Comparison of ENCODE assay signal across 21 cellular contexts in the genomic region with DNA sequence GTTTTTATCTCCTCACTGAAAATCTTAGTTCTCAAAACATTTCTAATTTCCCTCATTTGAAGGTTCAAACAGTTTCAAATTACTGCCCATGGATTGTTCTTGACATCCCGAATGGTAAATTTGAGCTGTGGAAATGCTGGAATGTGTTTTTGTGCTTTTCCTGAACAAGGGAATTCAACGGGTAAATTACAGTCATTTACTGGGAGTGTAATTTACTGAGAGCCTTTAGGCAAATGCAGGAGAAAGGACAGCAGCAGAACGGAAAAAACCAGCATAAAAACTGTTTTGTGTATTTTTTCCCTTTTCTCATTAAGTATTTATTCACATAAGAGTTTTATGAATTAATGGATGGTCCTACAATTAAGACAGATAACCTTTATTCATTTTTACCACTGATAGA.
DNase-seq lines count a peak whose midpoint lies in the region; ATAC-seq and TF ChIP-seq lines count a peak whose summit lies in the region.
"Had no signal": no experiment of that assay in that cellular context is flagged by ENCODE, and none has a peak within 500 bp of the region (broad histone marks: within the 10 kb centered on the region; RNA-seq: fewer than 3 reads in every experiment).

No MANE protein-coding gene starts in this region.

- H3K36me3 ChIP-seq in gastroesophageal sphincter, result no peaks in the 10 kb centered on the region
- no peaks in the 10 kb centered on the region for H3K36me3 ChIP-seq in parathyroid adenoma (ENCODE audit: control insufficient read depth, insufficient read depth, low read length)
- H3K36me3 ChIP-seq: BLaER1, right atrium auricular region, thyroid gland had no signal

- peak overlapping the region; percentile 67 for H3K4me2 ChIP-seq in parathyroid adenoma (ENCODE audit: low read length)
- H3K4me2 ChIP-seq: BLaER1 had no signal

- H3K27ac ChIP-seq in gastroesophageal sphincter (peak overlapping the region; percentile 47 to 72 (median 52)), parathyroid adenoma (peak overlapping the region; percentile 90)
- H3K27ac ChIP-seq: BLaER1, right atrium auricular region, thyroid gland had no signal

- TF ChIP-seq POLR2A in gastroesophageal sphincter (IDR thresholded peaks at IDR 0.05), result no peak

- H3K4me3 ChIP-seq in gastroesophageal sphincter (no peak overlapping the region), parathyroid adenoma (ENCODE audit: low read depth, low read length) (peak overlapping the region; percentile 50)
- H3K4me3 ChIP-seq: BLaER1, right atrium auricular region, thyroid gland had no signal

- DNase-seq in NCI-H146 (lab: John Stamatoyannopoulos, UW) (peak; percentile 8), NCI-H146 treated with DMSO at 0.1 percent for 48 hours (lab: John Stamatoyannopoulos, UW; ENCODE audit: unreplicated experiment) (no peak), NCI-H748 (lab: John Stamatoyannopoulos, UW; ENCODE audit: unreplicated experiment) (peak; percentile 44), UCSD-AML1 (lab: John Stamatoyannopoulos, UW; ENCODE audit: unreplicated experiment) (no peak), NCI-H82 treated with DMSO at 0.1 percent for 48 hours (lab: John Stamatoyannopoulos, UW; ENCODE audit: unreplicated experiment) (no peak)
- DNase-seq in stimulated activated CD8-positive, alpha-beta memory T cell treated with anti-CD3 and anti-CD28 coated beads, Interleukin-4, amount 100 ng/mL, for 48 hours, result no peak
- DNase-seq: activated CD4-positive, alpha-beta T cell treated with anti-CD3 and anti-CD28 coated beads for 48 hours; activated effector memory CD4-positive, alpha-beta T cell treated with anti-CD3 and anti-CD28 coated beads, Interleukin-2, amount 50 U/mL, for 16 hours; amygdala; Calu3; effector CD4-positive, alpha-beta T cell; hypothalamus; midbrain; RPMI8226; SW 1271; thyroid gland had no signal

- H3K27me3 ChIP-seq in gastroesophageal sphincter (no peaks in the 10 kb centered on the region), parathyroid adenoma (ENCODE audit: control insufficient read depth, insufficient read depth, low read length) (no peaks in the 10 kb centered on the region)
- H3K27me3 ChIP-seq: right atrium auricular region, thyroid gland had no signal

- no peak for TF ChIP-seq EP300 in gastroesophageal sphincter (IDR thresholded peaks at IDR 0.05)

- no peak for TF ChIP-seq CTCF in gastroesophageal sphincter (IDR thresholded peaks at IDR 0.05)
- TF ChIP-seq CTCF in parathyroid adenoma (IDR thresholded peaks at IDR 0.05), result no peak

- H3K9me3 ChIP-seq in gastroesophageal sphincter (no peaks in the 10 kb centered on the region), parathyroid adenoma (ENCODE audit: control insufficient read depth, low read length) (no peaks in the 10 kb centered on the region)
- H3K9me3 ChIP-seq: BLaER1, right atrium auricular region, thyroid gland had no signal

- H3K9ac ChIP-seq in parathyroid adenoma, result no peak overlapping the region
- H3K9ac ChIP-seq: BLaER1 had no signal

- H3K4me1 ChIP-seq in gastroesophageal sphincter (peaks cover 6 to 77% (median 16%) of the 10 kb centered on the region in 3 donors), parathyroid adenoma (peaks cover 5% of the 10 kb centered on the region)

- ATAC-seq in gastroesophageal sphincter, result no peak
- ATAC-seq: stimulated activated memory B cell treated with anti-CD40 and anti-IgM and Interleukin-4, amounts not matched to agents 10 μg/mL and 1 μg/mL and 100 μg/mL, for 72 hours had no signal

- WGBS in gastroesophageal sphincter (ENCODE audit: low coverage in 1 of 2), 2 donors, result 29 to 45% methylated on average over 3 of the region's 3 CpGs

- H3K79me2 ChIP-seq in parathyroid adenoma, result peaks cover 5% of the 10 kb centered on the region

- H2AFZ ChIP-seq in parathyroid adenoma, result no peak overlapping the region

Comparison
In these comparisons a context has a peak if more than half of its experiments do, and no peak if none do; other contexts are left out.
1. DNase-seq: peak in NCI-H146 (single experiment) and NCI-H748 (single experiment); none in NCI-H146 treated with DMSO at 0.1 percent for 48 hours (single experiment), UCSD-AML1 (single experiment), stimulated activated CD8-positive, alpha-beta memory T cell treated with anti-CD3 and anti-CD28 coated beads, Interleukin-4, amount 100 ng/mL, for 48 hours (single experiment) and NCI-H82 treated with DMSO at 0.1 percent for 48 hours (single experiment).